ENCODE assay signal across 8 cellular contexts in the genomic region with DNA sequence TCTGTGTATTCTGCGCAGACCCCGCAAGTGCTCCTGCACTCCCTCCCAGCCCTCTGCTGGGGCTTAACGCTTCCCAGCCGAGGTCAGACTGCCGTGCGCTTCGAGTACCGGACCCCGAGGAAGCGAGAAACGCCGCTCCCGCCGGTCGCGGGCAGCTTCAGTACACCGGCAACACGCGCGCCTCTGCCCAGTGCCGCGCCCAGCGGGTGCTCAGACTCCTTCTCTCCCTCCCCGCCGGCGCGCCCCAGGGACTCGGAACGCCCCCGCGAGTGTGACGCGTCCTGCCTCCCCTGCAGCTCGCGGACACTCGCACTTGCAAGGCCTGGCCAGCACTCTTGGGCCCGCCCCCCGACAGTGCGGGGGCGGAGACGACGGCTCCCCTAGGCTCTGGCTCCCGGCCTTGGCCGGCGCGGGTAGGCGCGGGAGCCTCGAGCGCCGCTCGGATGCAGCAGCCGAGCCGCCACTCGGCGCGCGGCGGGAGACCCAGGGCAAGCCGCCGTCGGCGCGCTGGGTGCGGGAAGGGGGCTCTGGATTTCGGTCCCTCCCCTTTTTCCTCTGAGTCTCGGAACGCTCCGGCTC. TPM values are rescaled to one million over a fixed set of nuclear protein-coding genes. Genes with fewer than 3 reads are reported as not detected.
A peak's percentile ranks its signal among the peaks of the same experiment; 100 is the strongest.
DNase-seq lines count a peak whose midpoint lies in the region; FAIRE-seq and TF ChIP-seq lines count a peak whose summit lies in the region.

A gene with protein sequence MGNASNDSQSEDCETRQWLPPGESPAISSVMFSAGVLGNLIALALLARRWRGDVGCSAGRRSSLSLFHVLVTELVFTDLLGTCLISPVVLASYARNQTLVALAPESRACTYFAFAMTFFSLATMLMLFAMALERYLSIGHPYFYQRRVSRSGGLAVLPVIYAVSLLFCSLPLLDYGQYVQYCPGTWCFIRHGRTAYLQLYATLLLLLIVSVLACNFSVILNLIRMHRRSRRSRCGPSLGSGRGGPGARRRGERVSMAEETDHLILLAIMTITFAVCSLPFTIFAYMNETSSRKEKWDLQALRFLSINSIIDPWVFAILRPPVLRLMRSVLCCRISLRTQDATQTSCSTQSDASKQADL (plus strand): TSS at position 410 of the 579 bp plus-strand sequence. CDS start 237 bp downstream, outside the sequence.

- peak within 1 kb of the TSS; percentile 98 for H3K4me3 Mint-ChIP-seq in T-helper 2 cell treated with Interferon-gamma antibody and Interleukin-4, amounts not matched to agents 5 μg/mL and 100 μg/mL, for 36 hours

- H3K9me3 ChIP-seq in HUES64 (ENCODE audit: insufficient read depth, low read depth, low read length), result no peaks in the 10 kb centered on the region
- no peaks in the 10 kb centered on the region for H3K9me3 ChIP-seq in skeletal muscle satellite cell (replicated peaks; ENCODE audit: low read length)

- peak within 1 kb of the TSS; percentile 94 for H3K27ac Mint-ChIP-seq in T-helper 2 cell treated with Interferon-gamma antibody and Interleukin-4, amounts not matched to agents 5 μg/mL and 100 μg/mL, for 36 hours

- WGBS in HUES64, result under 1% methylated on average over 69 of the region's 69 CpGs

- no peaks in the 10 kb centered on the region for H3K27me3 Mint-ChIP-seq in T-helper 2 cell treated with Interferon-gamma antibody and Interleukin-4, amounts not matched to agents 5 μg/mL and 100 μg/mL, for 36 hours (ENCODE audit: low read depth)

- peaks cover 85% of the 10 kb centered on the region for H3K36me3 Mint-ChIP-seq in T-helper 2 cell treated with Interferon-gamma antibody and Interleukin-4, amounts not matched to agents 5 μg/mL and 100 μg/mL, for 36 hours (ENCODE audit: low read depth)

- H3K4me2 ChIP-seq in skeletal muscle satellite cell (ENCODE audit: low read length), result peak within 1 kb of the TSS; percentile 95

- H3K4me1 ChIP-seq in HUES64 (ENCODE audit: insufficient read depth, low read length) (no peaks in the 10 kb centered on the region), skeletal muscle satellite cell (ENCODE audit: control insufficient read depth, insufficient read depth, low read length) (peaks cover 43% of the 10 kb centered on the region)

- no peak within 1 kb of the TSS for H3K27ac ChIP-seq in HUES64 (ENCODE audit: low read depth, low read length)

- peaks cover 47% of the 10 kb centered on the region for H3K4me1 Mint-ChIP-seq in T-helper 2 cell treated with Interferon-gamma antibody and Interleukin-4, amounts not matched to agents 5 μg/mL and 100 μg/mL, for 36 hours (ENCODE audit: low read depth)

- peak; percentile 47 for FAIRE-seq in GM19239 (lab: Jason Lieb, UNC)

- no peak for TF ChIP-seq CTCF in AG09309 (IDR thresholded peaks at IDR 0.05; ENCODE audit: control insufficient read depth, insufficient read depth, low read depth, low read length, missing control alignments)

- H3K27me3 ChIP-seq in HUES64 (ENCODE audit: insufficient read depth, low read length), result peaks cover 72% of the 10 kb centered on the region
- no peaks in the 10 kb centered on the region for H3K27me3 ChIP-seq in skeletal muscle satellite cell (ENCODE audit: control insufficient read depth, insufficient read depth, low read length)

- H3K36me3 ChIP-seq in HUES64 (ENCODE audit: insufficient read depth, low read length) (no peaks in the 10 kb centered on the region), skeletal muscle satellite cell (ENCODE audit: insufficient read depth, low read length) (peaks cover 8% of the 10 kb centered on the region)

- no peaks in the 10 kb centered on the region for H3K9me3 Mint-ChIP-seq in T-helper 2 cell treated with Interferon-gamma antibody and Interleukin-4, amounts not matched to agents 5 μg/mL and 100 μg/mL, for 36 hours

- in situ Hi-C loops in G401 (cut with HindIII; ENCODE audit: low sequenced_read_pairs), result no loop called here

- DNase-seq in AG09309 (ENCODE audit: low read depth) (peak; percentile 63), GM19239 (ENCODE audit: insufficient read length, low spot score) (no peak), astrocyte of the hippocampus (ENCODE audit: low read depth, low spot score) (peak; percentile 94), G401 (ENCODE audit: low spot score) (no peak)
- DNase-seq in T-helper 2 cell treated with Interferon-gamma antibody and Interleukin-4, amounts not matched to agents 5 μg/mL and 100 μg/mL, for 36 hours (ENCODE audit: low spot score), result peak; percentile 95

- H3K9ac ChIP-seq in HUES64 (ENCODE audit: low read depth, low read length), result peak within 1 kb of the TSS; percentile 45
- peak within 1 kb of the TSS; percentile 98 for H3K9ac ChIP-seq in skeletal muscle satellite cell (ENCODE audit: low read depth, low read length)

- peak within 1 kb of the TSS; percentile 77 for H3K4me3 ChIP-seq in AG09309 (ENCODE audit: control insufficient read depth, low read depth, low read length)
- H3K4me3 ChIP-seq in HUES64 (ENCODE audit: low read length), result peak within 1 kb of the TSS; percentile 58
- peak within 1 kb of the TSS; percentile 54 for H3K4me3 ChIP-seq in iPS-11a (ENCODE audit: low read depth, low read length)
- H3K4me3 ChIP-seq in skeletal muscle satellite cell (ENCODE audit: low read length), result peak within 1 kb of the TSS; percentile 93

RNA-seq across cellular contexts. Expression of the gene that starts here (rescaled TPM):
- 0.40 TPM for polyA plus RNA-seq in HUES64 (2013, experiment 1 of 2)
- 0.13 TPM for polyA plus RNA-seq in HUES64 (2013, experiment 2 of 2)
- total RNA-seq in skeletal muscle satellite cell (2012; rRNA removed), result 29.2 and 31.2 TPM in 2 replicates
- total RNA-seq in G401 (2014; rRNA removed; shearing (Covaris generic)), result 0.10 and 0.43 TPM in 2 replicates

Comparison
In these comparisons a context has a peak if more than half of its experiments do, and no peak if none do; other contexts are left out.
1. DNase-seq: peak in AG09309 (single experiment), T-helper 2 cell treated with Interferon-gamma antibody and Interleukin-4, amounts not matched to agents 5 μg/mL and 100 μg/mL, for 36 hours (single experiment) and astrocyte of the hippocampus (single experiment); none in GM19239 (single experiment) and G401 (single experiment).
2. Peak in every context shown above with its lines, with median percentiles within 50 percentile points of each other: H3K4me3 ChIP-seq.